In the genomic region with DNA sequence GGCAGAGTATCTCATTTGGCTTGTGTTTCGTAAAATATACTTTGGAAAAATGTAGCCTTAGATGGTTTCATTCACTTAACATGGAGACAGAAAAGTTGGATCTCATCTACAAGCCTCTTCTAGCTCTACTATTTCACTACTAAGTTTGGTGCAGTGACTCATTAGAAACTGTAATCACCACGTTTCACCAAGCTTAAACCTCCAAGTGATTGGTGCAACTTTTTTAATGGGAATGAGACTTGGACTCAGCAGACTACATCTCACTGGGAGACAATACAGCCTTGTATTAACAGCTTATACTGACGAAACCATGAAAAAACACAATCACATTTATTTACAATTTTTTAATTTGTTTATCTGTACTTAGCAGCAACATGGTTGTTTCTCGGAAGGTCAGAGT, we compare ENCODE assay signal across 17 cellular contexts.
"Had no signal": no experiment of that assay in that cellular context is flagged by ENCODE, and none has a peak within 500 bp of the region (broad histone marks: within the 10 kb centered on the region; RNA-seq: fewer than 3 reads in every experiment).

No MANE protein-coding gene starts in this region.

- H3K36me3 ChIP-seq: ascending aorta, gastroesophageal sphincter, heart right ventricle, left lung, ovary, sigmoid colon, spleen, tibial artery had no signal

- H3K4me1 ChIP-seq: ascending aorta, gastroesophageal sphincter, heart right ventricle, left lung, sigmoid colon, spleen, tibial artery had no signal

- H3K4me3 Mint-ChIP-seq: activated CD4-positive, alpha-beta T cell treated with anti-CD3 and anti-CD28 coated beads, Interleukin-2, amount 10 ng/mL, durations not matched to agents 24 days and 14 days; activated CD8-positive, alpha-beta T cell treated with anti-CD3 and anti-CD28 coated beads, Interleukin-2, amount 10 ng/mL, durations not matched to agents 7 days and 5 days; activated naive CD4-positive, alpha-beta T cell treated with anti-CD3 and anti-CD28 coated beads for 36 hours; activated T-cell treated with anti-CD3 and anti-CD28 coated beads, Interleukin-2, amount 50 U/mL, for 24 hours; naive B cell; stimulated activated memory B cell treated with anti-CD40 and anti-IgM and Interleukin-4, amounts not matched to agents 10 μg/mL and 1 μg/mL and 100 μg/mL, for 72 hours had no signal

- H3K27ac ChIP-seq: ascending aorta, gastroesophageal sphincter, heart right ventricle, left lung, ovary, sigmoid colon, spleen, tibial artery had no signal

- H3K4me1 Mint-ChIP-seq: activated CD4-positive, alpha-beta T cell treated with anti-CD3 and anti-CD28 coated beads, Interleukin-2, amount 10 ng/mL, durations not matched to agents 24 days and 14 days; naive B cell; stimulated activated memory B cell treated with anti-CD40 and anti-IgM and Interleukin-4, amounts not matched to agents 10 μg/mL and 1 μg/mL and 100 μg/mL, for 72 hours had no signal

- H3K36me3 Mint-ChIP-seq: naive B cell; stimulated activated memory B cell treated with anti-CD40 and anti-IgM and Interleukin-4, amounts not matched to agents 10 μg/mL and 1 μg/mL and 100 μg/mL, for 72 hours had no signal

- H3K9me2 ChIP-seq: SK-N-SH had no signal

- H3K4me2 ChIP-seq: SK-N-SH had no signal

- H3K9me3 Mint-ChIP-seq: activated CD4-positive, alpha-beta T cell treated with anti-CD3 and anti-CD28 coated beads, Interleukin-2, amount 10 ng/mL, durations not matched to agents 24 days and 14 days; activated naive CD4-positive, alpha-beta T cell treated with anti-CD3 and anti-CD28 coated beads for 36 hours; activated T-cell treated with anti-CD3 and anti-CD28 coated beads, Interleukin-2, amount 50 U/mL, for 24 hours; naive B cell; stimulated activated memory B cell treated with anti-CD40 and anti-IgM and Interleukin-4, amounts not matched to agents 10 μg/mL and 1 μg/mL and 100 μg/mL, for 72 hours had no signal

- H3K4me3 ChIP-seq: ascending aorta, gastroesophageal sphincter, heart right ventricle, left lung, ovary, sigmoid colon, spleen, tibial artery had no signal

- H3K27me3 ChIP-seq: ascending aorta, gastroesophageal sphincter, heart right ventricle, left lung, ovary, sigmoid colon, spleen, tibial artery had no signal

- H3K27ac Mint-ChIP-seq: activated CD4-positive, alpha-beta T cell treated with anti-CD3 and anti-CD28 coated beads, Interleukin-2, amount 10 ng/mL, durations not matched to agents 24 days and 14 days; activated CD8-positive, alpha-beta T cell treated with anti-CD3 and anti-CD28 coated beads, Interleukin-2, amount 10 ng/mL, durations not matched to agents 7 days and 5 days; activated naive CD4-positive, alpha-beta T cell treated with anti-CD3 and anti-CD28 coated beads for 36 hours; activated T-cell treated with anti-CD3 and anti-CD28 coated beads, Interleukin-2, amount 50 U/mL, for 24 hours; naive B cell; stimulated activated memory B cell treated with anti-CD40 and anti-IgM and Interleukin-4, amounts not matched to agents 10 μg/mL and 1 μg/mL and 100 μg/mL, for 72 hours had no signal

- DNase-seq: activated CD4-positive, alpha-beta T cell treated with anti-CD3 and anti-CD28 coated beads, Interleukin-2, amount 10 ng/mL, durations not matched to agents 24 days and 14 days; activated CD8-positive, alpha-beta T cell treated with anti-CD3 and anti-CD28 coated beads, Interleukin-2, amount 10 ng/mL, durations not matched to agents 7 days and 5 days; activated naive CD4-positive, alpha-beta T cell treated with anti-CD3 and anti-CD28 coated beads for 36 hours; activated T-cell treated with anti-CD3 and anti-CD28 coated beads, Interleukin-2, amount 50 U/mL, for 24 hours; effector CD8-positive, alpha-beta T cell; heart right ventricle; left lung; naive B cell; ovary; sigmoid colon; SK-N-SH; spleen; stimulated activated CD4-positive, alpha-beta T cell treated with anti-CD3 and anti-CD28 coated beads, Interleukin-4, amount 100 ng/mL, for 4 hours; tibial artery had no signal

- H3K27me3 Mint-ChIP-seq: activated CD4-positive, alpha-beta T cell treated with anti-CD3 and anti-CD28 coated beads, Interleukin-2, amount 10 ng/mL, durations not matched to agents 24 days and 14 days; activated T-cell treated with anti-CD3 and anti-CD28 coated beads, Interleukin-2, amount 50 U/mL, for 24 hours; naive B cell; stimulated activated memory B cell treated with anti-CD40 and anti-IgM and Interleukin-4, amounts not matched to agents 10 μg/mL and 1 μg/mL and 100 μg/mL, for 72 hours had no signal

- ATAC-seq: activated CD8-positive, alpha-beta T cell treated with anti-CD3 and anti-CD28 coated beads, Interleukin-2, amount 10 ng/mL, durations not matched to agents 7 days and 5 days; gastroesophageal sphincter; left lung; stimulated activated memory B cell treated with anti-CD40 and anti-IgM and Interleukin-4, amounts not matched to agents 10 μg/mL and 1 μg/mL and 100 μg/mL, for 72 hours had no signal
